In the genomic region with DNA sequence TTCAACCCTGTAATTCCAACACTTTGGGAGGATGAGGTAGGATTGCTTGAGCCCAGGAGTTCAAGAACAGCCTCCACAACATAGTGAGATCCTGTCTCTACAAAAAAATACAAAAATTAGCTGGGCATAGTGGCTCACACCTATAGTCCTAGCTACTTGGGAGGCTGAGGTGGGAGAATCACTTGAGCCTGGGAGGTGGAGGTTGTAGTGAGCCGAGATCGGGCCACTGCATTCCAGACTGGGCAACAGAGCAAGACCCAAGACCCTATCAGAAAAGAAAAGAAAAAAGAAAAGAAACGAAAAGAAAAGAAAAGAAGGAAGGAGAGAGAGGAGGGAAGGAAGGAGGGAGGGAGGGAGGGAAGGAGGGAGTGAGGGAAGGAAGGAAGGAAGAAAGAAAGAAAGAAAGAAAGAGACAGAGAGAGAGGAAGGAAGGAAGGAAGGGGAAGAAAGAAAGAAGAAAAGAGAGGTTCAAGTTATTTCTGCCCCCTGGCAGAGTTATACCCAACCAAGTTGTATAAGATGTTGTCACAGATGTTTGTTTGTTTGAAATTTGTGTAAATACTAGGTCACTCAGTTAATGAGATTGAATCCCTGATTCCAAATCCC, we compare ENCODE assay signal across 23 cellular contexts.
"Had no signal": no experiment of that assay in that cellular context is flagged by ENCODE, and none has a peak within 500 bp of the region (broad histone marks: within the 10 kb centered on the region; RNA-seq: fewer than 3 reads in every experiment).

No MANE protein-coding gene starts in this region.

- DNase-seq: Karpas-422, KG1, MG63, NCI-H1092, NCI-H1105 treated with DMSO at 0.1 percent for 48 hours, NCI-H1417 treated with DMSO at 0.1 percent for 48 hours, NCI-H146, NCI-H187, NCI-H2029, NCI-H2081 treated with DMSO at 0.1 percent for 48 hours, NCI-H2171, NCI-H226, NCI-H446, NCI-H510A, NCI-H69, NCI-H774, Right ventricle myocardium superior, RPMI8226, SIG-M5, SW 1271 had no signal

- FAIRE-seq: RCC 7860 had no signal

- H3K4me3 ChIP-seq: MG63, SJSA1, SK-N-MC had no signal

- H3K9me3 ChIP-seq: MG63, SJSA1 had no signal

- H3K36me3 ChIP-seq: MG63, SJSA1 had no signal

- H3K27ac ChIP-seq: SJSA1, SK-N-MC had no signal

- H3K27me3 ChIP-seq: MG63, SJSA1 had no signal
